Comparison of ENCODE assay signal across 20 cellular contexts in the genomic region with DNA sequence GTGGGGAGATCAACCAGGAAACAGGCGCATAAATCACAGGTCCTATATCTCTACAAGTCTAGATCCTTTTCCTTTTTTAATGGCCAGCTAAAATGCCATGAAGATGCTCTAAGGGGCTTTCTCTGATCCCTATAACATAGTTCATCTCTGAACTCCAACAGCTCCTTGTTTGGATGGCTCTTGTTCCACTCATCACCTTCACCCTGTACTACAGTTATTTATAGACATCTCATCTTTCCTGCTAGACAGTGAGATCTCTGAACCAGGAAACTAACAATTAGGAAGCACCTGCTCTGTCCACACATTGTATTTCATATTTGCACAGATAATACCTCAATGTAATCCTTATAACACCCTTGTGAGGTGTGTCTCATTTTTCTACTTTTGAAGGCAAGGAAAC. TPM values are rescaled to one million over a fixed set of nuclear protein-coding genes. Genes with fewer than 3 reads are reported as not detected.
DNase-seq lines count a peak whose midpoint lies in the region; ATAC-seq and TF ChIP-seq lines count a peak whose summit lies in the region.
"Had no signal": no experiment of that assay in that cellular context is flagged by ENCODE, and none has a peak within 500 bp of the region (broad histone marks: within the 10 kb centered on the region; RNA-seq: fewer than 3 reads in every experiment).

No MANE protein-coding gene starts in this region.

- WGBS in right cardiac atrium: 73% methylated on average over 1 of the region's 1 CpG

- no peaks in the 10 kb centered on the region for H3K36me3 ChIP-seq in MM.1S (replicated peaks; ENCODE audit: insufficient read depth, low read length)
- H3K36me3 ChIP-seq: HAP-1 had no signal

- TF ChIP-seq CTCF in MM.1S (IDR thresholded peaks at IDR 0.05; ENCODE audit: low read length): no peak

- no peak overlapping the region for H3K9ac ChIP-seq in MM.1S (ENCODE audit: low read length)
- H3K9ac ChIP-seq: GM23248, KMS-11 had no signal

- H3K9me2 ChIP-seq in MM.1S (replicated peaks; ENCODE audit: insufficient read depth, low read length): no peaks in the 10 kb centered on the region

- H3K27ac ChIP-seq in MM.1S (ENCODE audit: low read length) (no peak overlapping the region), right cardiac atrium (ENCODE audit: low read length) (no peak overlapping the region)
- H3K27ac ChIP-seq: GM23248, KMS-11 had no signal

- no peak overlapping the region for H2AFZ ChIP-seq in MM.1S (ENCODE audit: low read length)
- H2AFZ ChIP-seq: GM23248 had no signal

- H4K20me1 ChIP-seq in MM.1S (ENCODE audit: insufficient read depth, low read length): no peaks in the 10 kb centered on the region

- no peaks in the 10 kb centered on the region for H3K79me2 ChIP-seq in MM.1S (ENCODE audit: low read length)

- H3K4me3 ChIP-seq in MM.1S (ENCODE audit: low read length) (no peak overlapping the region), right cardiac atrium (ENCODE audit: low read length) (no peak overlapping the region)
- H3K4me3 ChIP-seq: GM23248, HAP-1 had no signal

- H3K9me3 ChIP-seq in MM.1S (replicated peaks; ENCODE audit: insufficient read depth, low read length) (no peaks in the 10 kb centered on the region), right cardiac atrium (ENCODE audit: control insufficient read depth, low read length) (no peaks in the 10 kb centered on the region)
- H3K9me3 ChIP-seq: HAP-1 had no signal

- H3K4me2 ChIP-seq in MM.1S (ENCODE audit: low read depth, low read length): peak overlapping the region; percentile 14; the same call in 1 of the 2 replicates
- H3K4me2 ChIP-seq: KMS-11 had no signal

- no peaks in the 10 kb centered on the region for H3K27me3 ChIP-seq in MM.1S (replicated peaks; ENCODE audit: insufficient read depth, low read length)
- no peaks in the 10 kb centered on the region for H3K27me3 ChIP-seq in right cardiac atrium (ENCODE audit: control insufficient read depth, insufficient read depth)

- H3F3A ChIP-seq in MM.1S (ENCODE audit: insufficient read depth, low read length): no peaks in the 10 kb centered on the region

- peak; percentile 80 to 87 for ATAC-seq in right cardiac atrium
- ATAC-seq in esophagus mucosa: no peak

- intact Hi-C loops in right cardiac atrium (cut with DNase I): no loop called here

- peaks cover 15% of the 10 kb centered on the region for H3K4me1 ChIP-seq in MM.1S (ENCODE audit: low read length)
- no peaks in the 10 kb centered on the region for H3K4me1 ChIP-seq in right cardiac atrium (ENCODE audit: control insufficient read depth, insufficient read depth, low read length)
- H3K4me1 ChIP-seq: HAP-1 had no signal

- DNase-seq in COLO668 (lab: John Stamatoyannopoulos, UW; ENCODE audit: unreplicated experiment): peak; percentile 7
- peak; percentile 34 for DNase-seq in MM.1S
- DNase-seq in SHP77 (lab: John Stamatoyannopoulos, UW): peak; percentile 1 to 26
- no peak for DNase-seq in right cardiac atrium
- no peak for DNase-seq in hippocampal formation (lab: John Stamatoyannopoulos, UW)
- no peak for DNase-seq in activated naive CD4-positive, alpha-beta T cell (lab: John Stamatoyannopoulos, UW)
- DNase-seq: ACHN, DMS 273 treated with DMSO at 0.1 percent for 48 hours, GDM1, GM23248, NCI-H1694 treated with DMSO at 0.1 percent for 48 hours, NCI-H2107, NCI-H510A treated with DMSO at 0.1 percent for 48 hours, T-helper 1 cell had no signal

RNA-seq across cellular contexts. Expression of a gene that starts 31.6 kb away (rescaled TPM):
- total RNA-seq in right cardiac atrium (1 to 10 TPM in 3 of 4 donors, under 1 TPM in 1; 0.45 to 2.0 (median 1.6) TPM), esophagus mucosa (not detected)
- polyA plus RNA-seq in right cardiac atrium: 0.59 TPM
- total RNA-seq: M059J, OCI-LY7 had no signal
- polyA plus RNA-seq: CD14-positive monocyte, GM23248 had no signal

Comparison
In these comparisons a context has a peak if more than half of its experiments do, and no peak if none do; other contexts are left out.
1. DNase-seq: peak in COLO668 (single experiment), MM.1S (single experiment) and SHP77 (2 of 2); none in right cardiac atrium (0 of 3), hippocampal formation (0 of 2) and activated naive CD4-positive, alpha-beta T cell (0 of 4).